Comparison of ENCODE assay signal across 8 cellular contexts in the genomic region with DNA sequence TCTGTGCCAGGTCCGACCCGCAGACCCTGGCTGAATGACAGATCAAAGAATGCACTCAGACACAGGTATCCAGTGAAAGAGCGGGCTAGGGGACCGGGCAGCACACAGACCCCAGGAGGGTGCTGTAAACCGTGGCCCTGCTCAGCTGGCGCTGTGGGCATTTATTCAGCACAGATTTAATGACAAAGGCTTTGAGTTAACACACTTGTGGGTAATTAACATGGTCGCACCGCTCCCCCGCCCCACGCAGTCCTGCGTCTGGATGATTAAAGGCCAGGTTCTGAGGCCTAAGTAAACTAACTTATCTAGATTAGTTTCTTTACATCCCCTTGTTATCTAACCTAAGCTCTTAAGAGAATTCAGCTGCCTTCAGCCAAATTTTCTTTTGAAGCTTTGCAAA. TPM values are rescaled to one million over a fixed set of nuclear protein-coding genes. Genes with fewer than 3 reads are reported as not detected.
"Had no signal": no experiment of that assay in that cellular context is flagged by ENCODE, and none has a peak within 500 bp of the region (broad histone marks: within the 10 kb centered on the region; RNA-seq: fewer than 3 reads in every experiment).

No MANE protein-coding gene starts in this region.

- ATAC-seq: GM12878 had no signal

- FAIRE-seq: G401.6, GM12878, GM12891, GM12892, GM18507, GM19239 had no signal

- H3K4me3 ChIP-seq: GM12878 had no signal

- DNase-seq: GDM1, GF-D8 had no signal

RNA-seq across cellular contexts. Expression of gene GCM2, which starts 47.0 kb away (rescaled TPM):
- total RNA-seq: GM12878 had no signal
- polyA plus RNA-seq: GM12878 had no signal

RNA-seq across cellular contexts. Expression of gene SYCP2L, which starts 52.0 kb away (rescaled TPM):
- total RNA-seq: GM12878 had no signal
